In genomic region chr7:69825031-69825681, GRCh38 we compare ENCODE assay signal across 12 cellular contexts.
DNase-seq lines count a peak whose midpoint lies in the region; ATAC-seq and TF ChIP-seq lines count a peak whose summit lies in the region.
"Had no signal": no experiment of that assay in that cellular context is flagged by ENCODE, and none has a peak within 500 bp of the region (broad histone marks: within the 10 kb centered on the region; RNA-seq: fewer than 3 reads in every experiment).

No MANE protein-coding gene starts in this region.

- peaks cover 14% of the 10 kb centered on the region for H3K4me1 Mint-ChIP-seq in activated CD8-positive, alpha-beta T cell treated with anti-CD3 and anti-CD28 coated beads for 36 hours (ENCODE audit: low read depth)
- peaks cover 55 to 72% (median 62%) of the 10 kb centered on the region in 3 donors for H3K4me1 Mint-ChIP-seq in naive B cell

- H3K27ac ChIP-seq in upper lobe of right lung, result no peak overlapping the region
- H3K27ac ChIP-seq: epithelial cell of prostate had no signal

- no peak for DNase-seq in GM10266 (ENCODE audit: extremely low spot score)
- no peak for DNase-seq in activated CD8-positive, alpha-beta T cell treated with anti-CD3 and anti-CD28 coated beads for 36 hours
- peak; percentile 33 for DNase-seq in naive B cell
- DNase-seq in activated CD4-positive, CD25-positive, alpha-beta regulatory T cell (lab: John Stamatoyannopoulos, UW), result no peak
- DNase-seq in upper lobe of right lung, result no peak
- no peak for DNase-seq in SIG-M5 treated with dmso at 0.1 percent for 504 hours (lab: John Stamatoyannopoulos, UW; ENCODE audit: unreplicated experiment)
- DNase-seq in NCI-H526 (lab: John Stamatoyannopoulos, UW), result no peak
- DNase-seq: activated gamma-delta T cell, NCI-H1417 treated with DMSO at 0.1 percent for 48 hours, right cardiac atrium had no signal

- H3K27me3 Mint-ChIP-seq in activated CD8-positive, alpha-beta T cell treated with anti-CD3 and anti-CD28 coated beads for 36 hours, result peaks cover 22% of the 10 kb centered on the region
- H3K27me3 Mint-ChIP-seq in naive B cell, result no peaks in the 10 kb centered on the region

- no peaks in the 10 kb centered on the region for H3K27me3 ChIP-seq in upper lobe of right lung

- intact Hi-C loops in activated CD8-positive, alpha-beta T cell treated with anti-CD3 and anti-CD28 coated beads for 36 hours (cut with micrococcal nuclease), result no loop called here
- intact Hi-C loops in upper lobe of right lung (cut with DNase I), result no loop called here

- no peak overlapping the region for H3K27ac Mint-ChIP-seq in activated CD8-positive, alpha-beta T cell treated with anti-CD3 and anti-CD28 coated beads for 36 hours
- H3K27ac Mint-ChIP-seq in naive B cell, result peak overlapping the region; percentile 50 to 97 (median 90)

- peak overlapping the region; percentile 72 for H3K4me3 Mint-ChIP-seq in activated CD8-positive, alpha-beta T cell treated with anti-CD3 and anti-CD28 coated beads for 36 hours
- H3K4me3 Mint-ChIP-seq in naive B cell, result peak overlapping the region; percentile 79 to 96 (median 92)

- no peak overlapping the region for H3K4me3 ChIP-seq in upper lobe of right lung

- peaks cover 17% of the 10 kb centered on the region for H3K4me1 ChIP-seq in upper lobe of right lung

- no peaks in the 10 kb centered on the region for H3K36me3 ChIP-seq in upper lobe of right lung

- ATAC-seq in HG02759 (IDR thresholded peaks at IDR 0.05; ENCODE audit: unreplicated experiment) (peak; percentile 36), naive B cell (ENCODE audit: low read depth in 2 of 2) (peak in 1 of 2 donors; percentile 8), upper lobe of right lung (no peak)
- no peak for ATAC-seq in activated CD8-positive, alpha-beta T cell treated with anti-CD3 and anti-CD28 coated beads for 36 hours

- H3K36me3 Mint-ChIP-seq in activated CD8-positive, alpha-beta T cell treated with anti-CD3 and anti-CD28 coated beads for 36 hours (ENCODE audit: low read depth), result no peaks in the 10 kb centered on the region
- peaks cover 0 to 6% of the 10 kb centered on the region in 2 donors for H3K36me3 Mint-ChIP-seq in naive B cell

- peak; percentile 14 for TF ChIP-seq CTCF in GM10266 (IDR thresholded peaks at IDR 0.05; ENCODE audit: control insufficient read depth, insufficient read depth, low read depth, missing control alignments)
- TF ChIP-seq CTCF in activated CD8-positive, alpha-beta T cell treated with anti-CD3 and anti-CD28 coated beads for 36 hours (IDR thresholded peaks at IDR 0.05), result no peak
- TF ChIP-seq CTCF in upper lobe of right lung (IDR thresholded peaks at IDR 0.05), result no peak

- no peaks in the 10 kb centered on the region for H3K9me3 ChIP-seq in upper lobe of right lung

- POLR2A ChIA-PET in activated CD8-positive, alpha-beta T cell treated with anti-CD3 and anti-CD28 coated beads for 36 hours (lab: Charles Lee), result no interaction called here

- CTCF ChIA-PET in activated CD8-positive, alpha-beta T cell treated with anti-CD3 and anti-CD28 coated beads for 36 hours (lab: Charles Lee), result no interaction called here

- H3K9me3 Mint-ChIP-seq in activated CD8-positive, alpha-beta T cell treated with anti-CD3 and anti-CD28 coated beads for 36 hours, result no peaks in the 10 kb centered on the region
- no peaks in the 10 kb centered on the region for H3K9me3 Mint-ChIP-seq in naive B cell
